ENCODE assay signal across 10 cellular contexts in genomic region chrX:45445745-45446412, GRCh38.
DNase-seq lines count a peak whose midpoint lies in the region; ATAC-seq, FAIRE-seq and TF ChIP-seq lines count a peak whose summit lies in the region.
"Had no signal": no experiment of that assay in that cellular context is flagged by ENCODE, and none has a peak within 500 bp of the region (broad histone marks: within the 10 kb centered on the region; RNA-seq: fewer than 3 reads in every experiment).

No MANE protein-coding gene starts in this region.

- H3K4me1 Mint-ChIP-seq in dendritic cell treated with granulocyte-macrophage colony-stimulating factor and Interleukin-4, amounts not matched to agents 40 ng/mL and 50 ng/mL, for 4 days (ENCODE audit: low read depth), result peaks cover 7% of the 10 kb centered on the region
- H3K4me1 Mint-ChIP-seq in progenitor cell of endocrine pancreas (ENCODE audit: low read depth), result no peaks in the 10 kb centered on the region
- H3K4me1 Mint-ChIP-seq: IgD-negative memory B cell had no signal

- no peak overlapping the region for H3K4me3 ChIP-seq in pancreas
- H3K4me3 ChIP-seq: SK-N-MC had no signal

- intact Hi-C loops in dendritic cell treated with granulocyte-macrophage colony-stimulating factor and Interleukin-4, amounts not matched to agents 40 ng/mL and 50 ng/mL, for 4 days (cut with micrococcal nuclease), result no loop called here
- intact Hi-C loops in pancreas (cut with DNase I), result no loop called here

- WGBS in pancreas, 2 donors, result 74 to 77% methylated on average over 2 of the region's 2 CpGs

- H3K4me1 ChIP-seq in pancreas, result no peaks in the 10 kb centered on the region

- H3K9me3 Mint-ChIP-seq in dendritic cell treated with granulocyte-macrophage colony-stimulating factor and Interleukin-4, amounts not matched to agents 40 ng/mL and 50 ng/mL, for 4 days, result no peaks in the 10 kb centered on the region
- H3K9me3 Mint-ChIP-seq in progenitor cell of endocrine pancreas (ENCODE audit: low read depth), result peaks cover 13% of the 10 kb centered on the region
- H3K9me3 Mint-ChIP-seq: IgD-negative memory B cell had no signal

- FAIRE-seq in pancreas (lab: Jason Lieb, UNC), result peak; percentile 63

- no peak for TF ChIP-seq CTCF in pancreas (IDR thresholded peaks at IDR 0.05)
- no peak for TF ChIP-seq CTCF in progenitor cell of endocrine pancreas (IDR thresholded peaks at IDR 0.05; ENCODE audit: unreplicated experiment)

- H3K36me3 ChIP-seq in pancreas, result no peaks in the 10 kb centered on the region

- no peak overlapping the region for H3K27ac ChIP-seq in pancreas
- H3K27ac ChIP-seq: SK-N-MC had no signal

- H3K27me3 Mint-ChIP-seq in dendritic cell treated with granulocyte-macrophage colony-stimulating factor and Interleukin-4, amounts not matched to agents 40 ng/mL and 50 ng/mL, for 4 days, result no peaks in the 10 kb centered on the region
- H3K27me3 Mint-ChIP-seq in progenitor cell of endocrine pancreas, result no peaks in the 10 kb centered on the region

- no peak overlapping the region for H3K4me3 Mint-ChIP-seq in dendritic cell treated with granulocyte-macrophage colony-stimulating factor and Interleukin-4, amounts not matched to agents 40 ng/mL and 50 ng/mL, for 4 days
- no peak overlapping the region for H3K4me3 Mint-ChIP-seq in progenitor cell of endocrine pancreas (ENCODE audit: low read depth)

- no peaks in the 10 kb centered on the region for H3K36me3 Mint-ChIP-seq in dendritic cell treated with granulocyte-macrophage colony-stimulating factor and Interleukin-4, amounts not matched to agents 40 ng/mL and 50 ng/mL, for 4 days (ENCODE audit: low read depth)
- H3K36me3 Mint-ChIP-seq in progenitor cell of endocrine pancreas (ENCODE audit: insufficient read depth), result no peaks in the 10 kb centered on the region

- H3K27me3 ChIP-seq in pancreas, result no peaks in the 10 kb centered on the region

- H3K27ac Mint-ChIP-seq in dendritic cell treated with granulocyte-macrophage colony-stimulating factor and Interleukin-4, amounts not matched to agents 40 ng/mL and 50 ng/mL, for 4 days, result peak overlapping the region; percentile 63
- no peak overlapping the region for H3K27ac Mint-ChIP-seq in progenitor cell of endocrine pancreas
- H3K27ac Mint-ChIP-seq: IgD-negative memory B cell had no signal

- ATAC-seq in pancreas (peak in 2 of 4 donors; percentile 54 to 57), GM18909 (IDR thresholded peaks at IDR 0.05; ENCODE audit: poor library complexity, unreplicated experiment) (no peak)

- H3K9me3 ChIP-seq in pancreas, result no peaks in the 10 kb centered on the region

- DNase-seq in EL (peak; percentile 79), NOMO-1 (lab: John Stamatoyannopoulos, UW; ENCODE audit: unreplicated experiment in 2 of 2) (peak; percentile 27 to 89), pancreas (no peak), NCI-H146 treated with DMSO at 0.1 percent for 48 hours (lab: John Stamatoyannopoulos, UW; ENCODE audit: unreplicated experiment) (no peak), progenitor cell of endocrine pancreas (ENCODE audit: low spot score, unreplicated experiment) (no peak)
- DNase-seq in central memory CD4-positive, alpha-beta T cell, result no peak

Comparison
In these comparisons a context has a peak if more than half of its experiments do, and no peak if none do; other contexts are left out.
1. DNase-seq: peak in EL (single experiment) and NOMO-1 (2 of 2); none in pancreas (0 of 6), central memory CD4-positive, alpha-beta T cell (single experiment), NCI-H146 treated with DMSO at 0.1 percent for 48 hours (single experiment) and progenitor cell of endocrine pancreas (single experiment).